Comparison of ENCODE assay signal across 7 cellular contexts in genomic region chr20:33456916-33457642, GRCh38. TPM values are rescaled to one million over a fixed set of nuclear protein-coding genes. Genes with fewer than 3 reads are reported as not detected.
DNase-seq lines count a peak whose midpoint lies in the region; FAIRE-seq and TF ChIP-seq lines count a peak whose summit lies in the region.
"Not testable (repeated sequence)": the region's sequence is repeated elsewhere in the genome, so short reads cannot be mapped to it uniquely, and the experiment has no call there.

No MANE protein-coding gene starts in this region.

- not testable (repeated sequence) for H3K27me3 Mint-ChIP-seq in activated CD4-positive, alpha-beta memory T cell treated with anti-CD3 and anti-CD28 coated beads, Interleukin-2, amount 10 ng/mL, durations not matched to agents 7 days and 5 days

- H3F3A ChIP-seq in OCI-LY1 (ENCODE audit: insufficient read depth, low read length) = not testable (repeated sequence)

- not testable (repeated sequence) for FAIRE-seq in small intestine (lab: Jason Lieb, UNC)

- not testable (repeated sequence) for H3K9me3 ChIP-seq in OCI-LY1 (ENCODE audit: low read length); small intestine (ENCODE audit: control insufficient read depth, low read depth)

- DNase-seq in LNCaP clone FGC (ENCODE audit: low read depth) = peak; percentile 67
- peak; percentile 82 for DNase-seq in activated CD4-positive, alpha-beta memory T cell treated with anti-CD3 and anti-CD28 coated beads, Interleukin-2, amount 10 ng/mL, durations not matched to agents 7 days and 5 days
- peak; percentile 79 for DNase-seq in cerebellar cortex (ENCODE audit: low spot score)
- DNase-seq in iris pigment epithelial cell (ENCODE audit: low read depth) = peak; percentile 64
- DNase-seq in small intestine = peak; percentile 79

- not testable (repeated sequence) for H3K9ac ChIP-seq in OCI-LY1 (ENCODE audit: low read length)

- not testable (repeated sequence) for H3K27me3 ChIP-seq in OCI-LY1 (ENCODE audit: insufficient read depth, low read length); small intestine (ENCODE audit: control insufficient read depth in 2 of 2, insufficient read depth in 2 of 2, low read length in 2 of 2)

- H3K36me3 ChIP-seq in OCI-LY1 (ENCODE audit: insufficient read depth, low read length); small intestine (ENCODE audit: control insufficient read depth in 2 of 2, insufficient read depth in 2 of 2, low read length in 2 of 2): not testable (repeated sequence)

- not testable (repeated sequence) for H3K79me2 ChIP-seq in OCI-LY1 (ENCODE audit: insufficient read depth, low read length)

- H3K27ac ChIP-seq in OCI-LY1 (ENCODE audit: low read depth, low read length, poor library complexity, severe bottlenecking); small intestine (ENCODE audit: low read depth in 1 of 2, low read length in 1 of 2): not testable (repeated sequence)

- H3K4me2 ChIP-seq in OCI-LY1 (ENCODE audit: low read length) = not testable (repeated sequence)

- peaks cover 19% of the 10 kb centered on the region for H3K4me1 ChIP-seq in OCI-LY1 (ENCODE audit: insufficient read depth, low read length, severe bottlenecking)
- not testable (repeated sequence) for H3K4me1 ChIP-seq in small intestine (ENCODE audit: control insufficient read depth in 2 of 2, insufficient read depth in 1 of 2, low read depth in 1 of 2, low read length in 1 of 2)

- not testable (repeated sequence) for H3K36me3 Mint-ChIP-seq in activated CD4-positive, alpha-beta memory T cell treated with anti-CD3 and anti-CD28 coated beads, Interleukin-2, amount 10 ng/mL, durations not matched to agents 7 days and 5 days (ENCODE audit: low read depth)

- not testable (repeated sequence) for H3K4me3 ChIP-seq in LNCaP clone FGC (ENCODE audit: low read depth, low read length); OCI-LY1 (ENCODE audit: low read depth, low read length, poor library complexity, severe bottlenecking); small intestine (ENCODE audit: low read depth in 1 of 2, low read length in 2 of 2)

- H3K9me3 Mint-ChIP-seq in activated CD4-positive, alpha-beta memory T cell treated with anti-CD3 and anti-CD28 coated beads, Interleukin-2, amount 10 ng/mL, durations not matched to agents 7 days and 5 days = not testable (repeated sequence)

- CTCF ChIA-PET in activated CD4-positive, alpha-beta memory T cell treated with anti-CD3 and anti-CD28 coated beads, Interleukin-2, amount 10 ng/mL, durations not matched to agents 7 days and 5 days (lab: Charles Lee) = interaction anchor here (0.7 to 2.7 kb wide), 10 partner anchors 12 to 406 kb away, joined by 3 to 29 read pairs (median 4); partner anchors contain the start of gene ACTL10

- H4K20me1 ChIP-seq in OCI-LY1 (ENCODE audit: insufficient read depth, low read length) = not testable (repeated sequence)

- H3K9me2 ChIP-seq in OCI-LY1 (ENCODE audit: low read depth, low read length) = not testable (repeated sequence)

- H3K4me1 Mint-ChIP-seq in activated CD4-positive, alpha-beta memory T cell treated with anti-CD3 and anti-CD28 coated beads, Interleukin-2, amount 10 ng/mL, durations not matched to agents 7 days and 5 days = not testable (repeated sequence)

- POLR2A ChIA-PET in activated CD4-positive, alpha-beta memory T cell treated with anti-CD3 and anti-CD28 coated beads, Interleukin-2, amount 10 ng/mL, durations not matched to agents 7 days and 5 days (lab: Charles Lee) = interaction anchor here (0.5 to 1.1 kb wide), 2 partner anchors 210 to 211 kb away, joined by 3 to 4 read pairs; partner anchors contain the start of gene ACTL10

- WGBS in small intestine, 3 donors = 20 to 23% (median 21%) methylated on average over 5 of the region's 6 CpGs

- not testable (repeated sequence) for H3K4me3 Mint-ChIP-seq in activated CD4-positive, alpha-beta memory T cell treated with anti-CD3 and anti-CD28 coated beads, Interleukin-2, amount 10 ng/mL, durations not matched to agents 7 days and 5 days

- not testable (repeated sequence) for H2AFZ ChIP-seq in OCI-LY1 (ENCODE audit: low read length)

- not testable (repeated sequence) for H3K27ac Mint-ChIP-seq in activated CD4-positive, alpha-beta memory T cell treated with anti-CD3 and anti-CD28 coated beads, Interleukin-2, amount 10 ng/mL, durations not matched to agents 7 days and 5 days

- TF ChIP-seq CTCF in GM12872 (IDR thresholded peaks at IDR 0.05; ENCODE audit: insufficient read depth, low read depth, low read length) (peak; percentile 97), LNCaP clone FGC (IDR thresholded peaks at IDR 0.05; ENCODE audit: control insufficient read depth, extremely low read depth, insufficient read depth) (peak; percentile 91), OCI-LY1 (IDR thresholded peaks at IDR 0.05; ENCODE audit: low read length) (peak; percentile 96)

RNA-seq across cellular contexts. Expression of gene SNTA1, which starts 13.5 kb away (rescaled TPM):
- total RNA-seq in activated CD4-positive, alpha-beta memory T cell treated with anti-CD3 and anti-CD28 coated beads, Interleukin-2, amount 10 ng/mL, durations not matched to agents 7 days and 5 days = 1 to 10 TPM; 5.6 to 6.9 TPM
- polyA plus RNA-seq in small intestine = 10 to 100 TPM in 2 of 3 donors, 1 to 10 TPM in 1; 9.1 to 15.4 (median 13.9) TPM

RNA-seq across cellular contexts. Expression of gene CBFA2T2, which starts 32.8 kb away (rescaled TPM):
- 10 to 100 TPM; 19.2 to 20.3 TPM for total RNA-seq in activated CD4-positive, alpha-beta memory T cell treated with anti-CD3 and anti-CD28 coated beads, Interleukin-2, amount 10 ng/mL, durations not matched to agents 7 days and 5 days
- polyA plus RNA-seq in small intestine = 1 to 10 TPM; 6.5 to 10.0 (median 8.5) TPM

RNA-seq across cellular contexts. Expression of gene CDK5RAP1, which starts 55.8 kb away (rescaled TPM):
- 10 to 100 TPM; 30.2 to 33.3 TPM for total RNA-seq in activated CD4-positive, alpha-beta memory T cell treated with anti-CD3 and anti-CD28 coated beads, Interleukin-2, amount 10 ng/mL, durations not matched to agents 7 days and 5 days
- polyA plus RNA-seq in small intestine = 10 to 100 TPM; 30.0 to 32.0 (median 30.6) TPM
